In the genomic region with DNA sequence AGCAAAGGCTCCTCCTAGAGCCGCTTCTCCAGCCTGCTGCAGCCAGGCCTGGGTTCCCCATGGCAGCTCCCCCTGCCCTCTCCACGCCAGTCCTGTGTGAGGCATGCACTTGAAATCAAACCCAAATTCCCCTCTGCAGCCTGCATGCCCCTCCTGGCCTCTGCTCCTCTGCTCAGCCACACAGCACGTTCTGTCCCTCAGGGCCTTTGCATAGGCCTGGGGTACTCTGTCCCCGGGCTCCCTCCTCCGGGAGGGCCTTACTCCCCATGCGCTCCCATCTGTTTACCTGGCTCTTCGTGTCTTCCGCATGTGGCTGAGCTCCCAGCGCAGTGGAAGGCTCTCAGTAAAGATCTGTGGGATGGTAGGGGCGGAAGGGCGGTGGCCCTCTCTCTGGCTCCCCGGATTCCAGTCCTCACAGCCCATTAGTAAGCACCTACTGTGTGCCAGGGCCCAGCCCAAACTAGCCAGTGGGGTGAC, we compare ENCODE assay signal across 1 cellular context.
TF ChIP-seq lines count a peak whose summit lies in the region.

No MANE protein-coding gene starts in this region.

TF ChIP-seq in GM23338, 12 proteins besides CTCF, POLR2A, EP300 and RAD21 (continued from another document):
- TF ChIP-seq, protein P1, sequence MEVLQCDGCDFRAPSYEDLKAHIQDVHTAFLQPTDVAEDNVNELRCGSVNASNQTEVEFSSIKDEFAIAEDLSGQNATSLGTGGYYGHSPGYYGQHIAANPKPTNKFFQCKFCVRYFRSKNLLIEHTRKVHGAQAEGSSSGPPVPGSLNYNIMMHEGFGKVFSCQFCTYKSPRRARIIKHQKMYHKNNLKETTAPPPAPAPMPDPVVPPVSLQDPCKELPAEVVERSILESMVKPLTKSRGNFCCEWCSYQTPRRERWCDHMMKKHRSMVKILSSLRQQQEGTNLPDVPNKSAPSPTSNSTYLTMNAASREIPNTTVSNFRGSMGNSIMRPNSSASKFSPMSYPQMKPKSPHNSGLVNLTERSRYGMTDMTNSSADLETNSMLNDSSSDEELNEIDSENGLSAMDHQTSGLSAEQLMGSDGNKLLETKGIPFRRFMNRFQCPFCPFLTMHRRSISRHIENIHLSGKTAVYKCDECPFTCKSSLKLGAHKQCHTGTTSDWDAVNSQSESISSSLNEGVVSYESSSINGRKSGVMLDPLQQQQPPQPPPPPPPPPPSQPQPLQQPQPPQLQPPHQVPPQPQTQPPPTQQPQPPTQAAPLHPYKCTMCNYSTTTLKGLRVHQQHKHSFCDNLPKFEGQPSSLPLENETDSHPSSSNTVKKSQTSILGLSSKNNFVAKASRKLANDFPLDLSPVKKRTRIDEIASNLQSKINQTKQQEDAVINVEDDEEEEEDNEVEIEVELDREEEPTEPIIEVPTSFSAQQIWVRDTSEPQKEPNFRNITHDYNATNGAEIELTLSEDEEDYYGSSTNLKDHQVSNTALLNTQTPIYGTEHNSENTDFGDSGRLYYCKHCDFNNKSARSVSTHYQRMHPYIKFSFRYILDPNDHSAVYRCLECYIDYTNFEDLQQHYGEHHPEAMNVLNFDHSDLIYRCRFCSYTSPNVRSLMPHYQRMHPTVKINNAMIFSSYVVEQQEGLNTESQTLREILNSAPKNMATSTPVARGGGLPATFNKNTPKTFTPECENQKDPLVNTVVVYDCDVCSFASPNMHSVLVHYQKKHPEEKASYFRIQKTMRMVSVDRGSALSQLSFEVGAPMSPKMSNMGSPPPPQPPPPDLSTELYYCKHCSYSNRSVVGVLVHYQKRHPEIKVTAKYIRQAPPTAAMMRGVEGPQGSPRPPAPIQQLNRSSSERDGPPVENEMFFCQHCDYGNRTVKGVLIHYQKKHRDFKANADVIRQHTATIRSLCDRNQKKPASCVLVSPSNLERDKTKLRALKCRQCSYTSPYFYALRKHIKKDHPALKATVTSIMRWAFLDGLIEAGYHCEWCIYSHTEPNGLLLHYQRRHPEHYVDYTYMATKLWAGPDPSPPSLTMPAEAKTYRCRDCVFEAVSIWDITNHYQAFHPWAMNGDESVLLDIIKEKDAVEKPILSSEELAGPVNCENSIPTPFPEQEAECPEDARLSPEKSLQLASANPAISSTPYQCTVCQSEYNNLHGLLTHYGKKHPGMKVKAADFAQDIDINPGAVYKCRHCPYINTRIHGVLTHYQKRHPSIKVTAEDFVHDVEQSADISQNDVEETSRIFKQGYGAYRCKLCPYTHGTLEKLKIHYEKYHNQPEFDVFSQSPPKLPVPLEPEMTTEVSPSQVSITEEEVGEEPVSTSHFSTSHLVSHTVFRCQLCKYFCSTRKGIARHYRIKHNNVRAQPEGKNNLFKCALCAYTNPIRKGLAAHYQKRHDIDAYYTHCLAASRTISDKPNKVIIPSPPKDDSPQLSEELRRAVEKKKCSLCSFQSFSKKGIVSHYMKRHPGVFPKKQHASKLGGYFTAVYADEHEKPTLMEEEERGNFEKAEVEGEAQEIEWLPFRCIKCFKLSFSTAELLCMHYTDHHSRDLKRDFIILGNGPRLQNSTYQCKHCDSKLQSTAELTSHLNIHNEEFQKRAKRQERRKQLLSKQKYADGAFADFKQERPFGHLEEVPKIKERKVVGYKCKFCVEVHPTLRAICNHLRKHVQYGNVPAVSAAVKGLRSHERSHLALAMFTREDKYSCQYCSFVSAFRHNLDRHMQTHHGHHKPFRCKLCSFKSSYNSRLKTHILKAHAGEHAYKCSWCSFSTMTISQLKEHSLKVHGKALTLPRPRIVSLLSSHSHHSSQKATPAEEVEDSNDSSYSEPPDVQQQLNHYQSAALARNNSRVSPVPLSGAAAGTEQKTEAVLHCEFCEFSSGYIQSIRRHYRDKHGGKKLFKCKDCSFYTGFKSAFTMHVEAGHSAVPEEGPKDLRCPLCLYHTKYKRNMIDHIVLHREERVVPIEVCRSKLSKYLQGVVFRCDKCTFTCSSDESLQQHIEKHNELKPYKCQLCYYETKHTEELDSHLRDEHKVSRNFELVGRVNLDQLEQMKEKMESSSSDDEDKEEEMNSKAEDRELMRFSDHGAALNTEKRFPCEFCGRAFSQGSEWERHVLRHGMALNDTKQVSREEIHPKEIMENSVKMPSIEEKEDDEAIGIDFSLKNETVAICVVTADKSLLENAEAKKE (CRISPR knock-in tag; IDR thresholded peaks at IDR 0.05), result no peak
- TF ChIP-seq NANOG (IDR thresholded peaks at IDR 0.05; ENCODE audit: borderline replicate concordance), result no peak
- TF ChIP-seq ETS1 (IDR thresholded peaks at IDR 0.05), result no peak
- TF ChIP-seq CREB1 (CRISPR knock-in tag; IDR thresholded peaks at IDR 0.05; ENCODE audit: low read depth), result no peak
- TF ChIP-seq EZH2 (IDR thresholded peaks at IDR 0.05; ENCODE audit: low read depth, unreplicated experiment), result no peak
- TF ChIP-seq EZH2phosphoT487 (IDR thresholded peaks at IDR 0.05; ENCODE audit: unreplicated experiment), result no peak
- TF ChIP-seq ZNF114 (CRISPR knock-in tag; IDR thresholded peaks at IDR 0.05), result no peak
